ENCODE assay signal across 30 cellular contexts in genomic region chr6:170082067-170082466, GRCh38.
A peak's percentile ranks its signal among the peaks of the same experiment; 100 is the strongest.
DNase-seq lines count a peak whose midpoint lies in the region; ATAC-seq and TF ChIP-seq lines count a peak whose summit lies in the region.
"Had no signal": no experiment of that assay in that cellular context is flagged by ENCODE, and none has a peak within 500 bp of the region (broad histone marks: within the 10 kb centered on the region; RNA-seq: fewer than 3 reads in every experiment).

No MANE protein-coding gene starts in this region.

- H3K9me3 ChIP-seq in BLaER1 treated with 17β-estradiol and CSF1 and Interleukin-3, amounts not matched to agents 10 nM and 100 nM (replicated peaks in 1 of 11): peaks cover 0 to 15% (median 8%) of the 10 kb centered on the region in 11 experiments; a peak in 7 of 22 replicates
- H3K9me3 ChIP-seq in left ventricle myocardium inferior (replicated peaks): no peaks in the 10 kb centered on the region
- H3K9me3 ChIP-seq: ascending aorta, esophagus squamous epithelium, left lung, pancreas had no signal

- peaks cover 17% of the 10 kb centered on the region for H3K9me3 Mint-ChIP-seq in osteocyte (ENCODE audit: unreplicated experiment)
- peaks cover 12% of the 10 kb centered on the region for H3K9me3 Mint-ChIP-seq in stimulated activated memory B cell treated with anti-CD40 and anti-IgM and Interleukin-4, amounts not matched to agents 10 μg/mL and 1 μg/mL and 100 μg/mL, for 72 hours
- H3K9me3 Mint-ChIP-seq: activated naive CD8-positive, alpha-beta T cell treated with anti-CD3 and anti-CD28 coated beads for 36 hours; activated T-helper 2 cell treated with anti-CD3 and anti-CD28 coated beads, Interferon-gamma antibody, Interleukin-2, Interleukin-4, amounts not matched to agents 10 μg/mL and 5 μg/mL and 100 μg/mL, durations not matched to agents 14 hours and 24 hours and 36 hours; dendritic cell treated with granulocyte-macrophage colony-stimulating factor and Interleukin-4, amounts not matched to agents 40 ng/mL and 50 ng/mL, for 4 days had no signal

- peaks cover 8 to 22% (median 14%) of the 10 kb centered on the region in 10 experiments for H3K4me1 ChIP-seq in BLaER1 treated with 17β-estradiol and CSF1 and Interleukin-3, amounts not matched to agents 10 nM and 100 nM
- no peaks in the 10 kb centered on the region for H3K4me1 ChIP-seq in left ventricle myocardium inferior
- H3K4me1 ChIP-seq: ascending aorta, left lung, pancreas had no signal

- no peak for ATAC-seq in GM18858 (IDR thresholded peaks at IDR 0.05; ENCODE audit: unreplicated experiment)
- no peak for ATAC-seq in stimulated activated memory B cell treated with anti-CD40 and anti-IgM and Interleukin-4, amounts not matched to agents 10 μg/mL and 1 μg/mL and 100 μg/mL, for 72 hours
- ATAC-seq: GM23338, left lung, pancreas, right cardiac atrium had no signal

- H3K27ac Mint-ChIP-seq in osteocyte (ENCODE audit: unreplicated experiment): no peak overlapping the region
- no peak overlapping the region for H3K27ac Mint-ChIP-seq in stimulated activated memory B cell treated with anti-CD40 and anti-IgM and Interleukin-4, amounts not matched to agents 10 μg/mL and 1 μg/mL and 100 μg/mL, for 72 hours
- H3K27ac Mint-ChIP-seq: activated CD4-positive, alpha-beta T cell treated with anti-CD3 and anti-CD28 coated beads, Interleukin-2, amount 10 ng/mL, durations not matched to agents 24 days and 14 days; activated naive CD8-positive, alpha-beta T cell treated with anti-CD3 and anti-CD28 coated beads for 36 hours; activated T-helper 2 cell treated with anti-CD3 and anti-CD28 coated beads, Interferon-gamma antibody, Interleukin-2, Interleukin-4, amounts not matched to agents 10 μg/mL and 5 μg/mL and 100 μg/mL, durations not matched to agents 14 hours and 24 hours and 36 hours; dendritic cell treated with granulocyte-macrophage colony-stimulating factor and Interleukin-4, amounts not matched to agents 40 ng/mL and 50 ng/mL, for 4 days; GM23338; HFFc6 had no signal

- H3K4me3 Mint-ChIP-seq in osteocyte (ENCODE audit: unreplicated experiment): no peak overlapping the region
- no peak overlapping the region for H3K4me3 Mint-ChIP-seq in stimulated activated memory B cell treated with anti-CD40 and anti-IgM and Interleukin-4, amounts not matched to agents 10 μg/mL and 1 μg/mL and 100 μg/mL, for 72 hours
- H3K4me3 Mint-ChIP-seq: activated CD4-positive, alpha-beta T cell treated with anti-CD3 and anti-CD28 coated beads, Interleukin-2, amount 10 ng/mL, durations not matched to agents 24 days and 14 days; activated naive CD8-positive, alpha-beta T cell treated with anti-CD3 and anti-CD28 coated beads for 36 hours; dendritic cell treated with granulocyte-macrophage colony-stimulating factor and Interleukin-4, amounts not matched to agents 40 ng/mL and 50 ng/mL, for 4 days; GM23338; HFFc6; nephron had no signal

- no peak overlapping the region for H3K4me3 ChIP-seq in BLaER1 treated with 17β-estradiol and CSF1 and Interleukin-3, amounts not matched to agents 10 nM and 100 nM
- H3K4me3 ChIP-seq in left ventricle myocardium inferior: no peak overlapping the region
- H3K4me3 ChIP-seq: ascending aorta, cardiac muscle cell, esophagus squamous epithelium, GM23338, left lung, pancreas had no signal

- DNase-seq in 8988T (peak; percentile 3), left ventricle myocardium inferior (peak; percentile 5), osteocyte (ENCODE audit: extremely low spot score, unreplicated experiment) (peak; percentile 77), C1 segment of cervical spinal cord (lab: John Stamatoyannopoulos, UW) (no peak)
- DNase-seq: activated naive CD8-positive, alpha-beta T cell treated with anti-CD3 and anti-CD28 coated beads for 36 hours; DND-41; esophagus squamous epithelium; foreskin melanocyte; HFFc6; Karpas-422; NCI-H446 treated with DMSO at 0.1 percent for 48 hours; stimulated activated CD4-positive, alpha-beta T cell treated with anti-CD3 and anti-CD28 coated beads, Interleukin-12 subunit alpha, Interleukin-12 subunit beta, amount 100 ng/mL, for 4 hours; stimulated activated CD4-positive, alpha-beta T cell treated with anti-CD3 and anti-CD28 coated beads, Interleukin-4, amount 100 ng/mL, for 1 hour; stimulated activated naive CD4-positive, alpha-beta T cell; T-helper 2 cell had no signal

- peak overlapping the region in 9 of 11 experiments; percentile 5 to 44 (median 22); a peak in 9 of 22 replicates for H3K4me2 ChIP-seq in BLaER1 treated with 17β-estradiol and CSF1 and Interleukin-3, amounts not matched to agents 10 nM and 100 nM
- H3K4me2 ChIP-seq: GM23338 had no signal

- no peaks in the 10 kb centered on the region for H3K36me3 ChIP-seq in BLaER1 treated with 17β-estradiol and CSF1 and Interleukin-3, amounts not matched to agents 10 nM and 100 nM
- H3K36me3 ChIP-seq in left ventricle myocardium inferior: no peaks in the 10 kb centered on the region
- H3K36me3 ChIP-seq: ascending aorta, cardiac muscle cell, esophagus squamous epithelium, left lung, pancreas had no signal

- TF ChIP-seq CTCF in left ventricle myocardium inferior (IDR thresholded peaks at IDR 0.05; ENCODE audit: borderline replicate concordance): no peak
- TF ChIP-seq CTCF in osteocyte (IDR thresholded peaks at IDR 0.05): no peak

- H3K36me3 Mint-ChIP-seq in osteocyte (ENCODE audit: unreplicated experiment): no peaks in the 10 kb centered on the region
- no peaks in the 10 kb centered on the region for H3K36me3 Mint-ChIP-seq in stimulated activated memory B cell treated with anti-CD40 and anti-IgM and Interleukin-4, amounts not matched to agents 10 μg/mL and 1 μg/mL and 100 μg/mL, for 72 hours
- H3K36me3 Mint-ChIP-seq: activated naive CD8-positive, alpha-beta T cell treated with anti-CD3 and anti-CD28 coated beads for 36 hours; CD4-positive, CD25-positive, alpha-beta regulatory T cell had no signal

- H3K9ac ChIP-seq in BLaER1 treated with 17β-estradiol and CSF1 and Interleukin-3, amounts not matched to agents 10 nM and 100 nM: no peak overlapping the region

- peaks cover 0 to 9% (median 0%) of the 10 kb centered on the region in 11 experiments; a peak in 1 of 22 replicates for H3K27me3 ChIP-seq in BLaER1 treated with 17β-estradiol and CSF1 and Interleukin-3, amounts not matched to agents 10 nM and 100 nM
- peaks cover 16% of the 10 kb centered on the region for H3K27me3 ChIP-seq in left ventricle myocardium inferior (ENCODE audit: low read depth)
- H3K27me3 ChIP-seq: ascending aorta, cardiac muscle cell, pancreas had no signal

- no peak overlapping the region for H3K27ac ChIP-seq in BLaER1 treated with 17β-estradiol and CSF1 and Interleukin-3, amounts not matched to agents 10 nM and 100 nM
- H3K27ac ChIP-seq in left ventricle myocardium inferior (replicated peaks): no peak overlapping the region
- H3K27ac ChIP-seq: ascending aorta, cardiac muscle cell, HL-60, left lung, pancreas had no signal

- intact Hi-C loops in left ventricle myocardium inferior (cut with micrococcal nuclease): no loop called here

- no peaks in the 10 kb centered on the region for H3K4me1 Mint-ChIP-seq in osteocyte (ENCODE audit: unreplicated experiment)
- H3K4me1 Mint-ChIP-seq in stimulated activated memory B cell treated with anti-CD40 and anti-IgM and Interleukin-4, amounts not matched to agents 10 μg/mL and 1 μg/mL and 100 μg/mL, for 72 hours: no peaks in the 10 kb centered on the region
- H3K4me1 Mint-ChIP-seq: GM23338 had no signal

- H4K20me1 ChIP-seq in BLaER1 treated with 17β-estradiol and CSF1 and Interleukin-3, amounts not matched to agents 10 nM and 100 nM: no peaks in the 10 kb centered on the region

- peaks cover 2% of the 10 kb centered on the region for H3K27me3 Mint-ChIP-seq in osteocyte (ENCODE audit: unreplicated experiment)
- peaks cover 8% of the 10 kb centered on the region for H3K27me3 Mint-ChIP-seq in stimulated activated memory B cell treated with anti-CD40 and anti-IgM and Interleukin-4, amounts not matched to agents 10 μg/mL and 1 μg/mL and 100 μg/mL, for 72 hours
- H3K27me3 Mint-ChIP-seq: activated naive CD8-positive, alpha-beta T cell treated with anti-CD3 and anti-CD28 coated beads for 36 hours; CD4-positive, CD25-positive, alpha-beta regulatory T cell had no signal

Comparison
In these comparisons a context has a peak if more than half of its experiments do, and no peak if none do; other contexts are left out.
1. DNase-seq: peak in 8988T (single experiment), left ventricle myocardium inferior (single experiment) and osteocyte (single experiment); none in C1 segment of cervical spinal cord (0 of 14).